ENCODE assay signal across 18 cellular contexts in the genomic region with DNA sequence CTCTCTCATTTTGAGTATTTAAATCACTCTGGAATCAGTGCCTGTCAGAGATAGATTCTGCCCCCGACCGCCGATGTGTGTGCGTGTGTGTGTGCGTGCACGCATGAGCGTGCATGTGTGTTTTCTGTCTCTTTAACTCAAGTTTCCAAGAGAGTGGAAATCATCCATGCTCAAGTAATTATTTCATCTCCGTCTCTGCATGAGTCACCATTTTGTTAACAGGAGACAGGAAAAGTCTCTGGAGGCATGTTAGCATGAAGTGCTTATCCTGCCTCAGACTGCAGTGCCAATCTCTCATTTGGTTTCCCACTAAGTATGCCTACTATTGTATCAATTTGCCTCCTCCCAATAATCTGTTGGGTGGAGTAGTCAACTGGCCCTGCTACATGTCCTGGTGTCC.
"Had no signal": no experiment of that assay in that cellular context is flagged by ENCODE, and none has a peak within 500 bp of the region (broad histone marks: within the 10 kb centered on the region; RNA-seq: fewer than 3 reads in every experiment).

No MANE protein-coding gene starts in this region.

- DNase-seq: activated CD4-positive, alpha-beta T cell treated with anti-CD3 and anti-CD28 coated beads, Interleukin-2, amount 50 U/mL, for 1 hour; activated T-cell treated with anti-CD3 and anti-CD28 coated beads, Interleukin-2, amount 50 U/mL, for 1 hour; cerebellar nuclear complex; endodermal cell; left ventricle myocardium inferior; naive thymus-derived CD4-positive, alpha-beta T cell; posterior cingulate gyrus; spleen; stimulated activated CD4-positive, alpha-beta T cell treated with anti-CD3 and anti-CD28 coated beads, Interleukin-4, amount 100 ng/mL, for 1 hour; stimulated activated naive CD4-positive, alpha-beta T cell; testis had no signal

- ATAC-seq: activated CD4-positive, CD25-positive, alpha-beta regulatory T cell treated with anti-CD3 and anti-CD28 coated beads, Interleukin-2, amount 50 U/mL, for 24 hours; activated naive CD4-positive, alpha-beta T cell treated with anti-CD3 and anti-CD28 coated beads, Interleukin-2, amount 50 U/mL, for 72 hours; naive thymus-derived CD4-positive, alpha-beta T cell had no signal

- H3K4me3 ChIP-seq: ascending aorta, coronary artery, left ventricle myocardium inferior, neural progenitor cell, right atrium auricular region, spleen, testis, vagina had no signal
